9 cellular contexts compared by ENCODE assay signal in genomic region chr14:94748667-94749347, GRCh38. TPM values are rescaled to one million over a fixed set of nuclear protein-coding genes. Genes with fewer than 3 reads are reported as not detected.
DNase-seq lines count a peak whose midpoint lies in the region; FAIRE-seq and TF ChIP-seq lines count a peak whose summit lies in the region.
"Had no signal": no experiment of that assay in that cellular context is flagged by ENCODE, and none has a peak within 500 bp of the region (broad histone marks: within the 10 kb centered on the region; RNA-seq: fewer than 3 reads in every experiment).

No MANE protein-coding gene starts in this region.

- CTCF ChIA-PET in BJ (lab: Yijun Ruan, JAX), result interaction anchor here (0.6 kb wide), 1 partner anchor 1011 kb away, joined by 3 read pairs; no protein-coding TSS in a partner anchor

- H3K36me3 ChIP-seq in BJ (ENCODE audit: control insufficient read depth, insufficient read depth, low read length), result no peaks in the 10 kb centered on the region
- no peaks in the 10 kb centered on the region for H3K36me3 ChIP-seq in testis (ENCODE audit: low read depth, missing control alignments)

- H3K9me3 ChIP-seq in testis, result no peaks in the 10 kb centered on the region

- intact Hi-C loops in testis (cut with DNase I; ENCODE audit: low total_unique reads), result no loop called here
- intact Hi-C loops in lower leg skin (cut with DNase I; ENCODE audit: low total_unique reads), result no loop called here

- TF ChIP-seq POLR2A in testis (IDR thresholded peaks at IDR 0.05), result no peak
- no peak for TF ChIP-seq POLR2A in lower leg skin (IDR thresholded peaks at IDR 0.05)

- POLR2A ChIA-PET in BJ (lab: Charles Lee), result no interaction called here

- peak; percentile 76 for FAIRE-seq in GM18507 (lab: Jason Lieb, UNC)

- DNase-seq in BJ (ENCODE audit: low read depth), result no peak
- no peak for DNase-seq in GM18507 (ENCODE audit: extremely low spot score, insufficient read length, low read depth)
- peak; percentile 4 for DNase-seq in NCI-H774 (lab: John Stamatoyannopoulos, UW)
- DNase-seq in germinal center (ENCODE audit: low spot score), result peak; percentile 30
- DNase-seq in testis, result peak; percentile 71
- no peak for DNase-seq in hepatic stellate cell (ENCODE audit: low spot score)
- DNase-seq in stimulated activated CD4-positive, alpha-beta T cell treated with anti-CD3 and anti-CD28 coated beads, Interleukin-4, amount 100 ng/mL, for 4 hours, result no peak
- no peak for DNase-seq in lower leg skin (ENCODE audit: low spot score in 2 of 2)

- H3K4me1 ChIP-seq in testis, result no peaks in the 10 kb centered on the region

- H3K4me3 ChIP-seq in BJ (ENCODE audit: low read depth, low read length) (no peak overlapping the region), testis (no peak overlapping the region), lower leg skin (ENCODE audit: low read depth, poor library complexity, severe bottlenecking) (no peak overlapping the region)

- H3K27me3 ChIP-seq in BJ (ENCODE audit: control insufficient read depth, insufficient read depth, low read length) (no peaks in the 10 kb centered on the region), testis (no peaks in the 10 kb centered on the region)

- WGBS in testis, 2 donors, result 41 to 42% methylated on average over 11 of the region's 11 CpGs
- WGBS in lower leg skin, 2 donors, result 39% methylated on average over 11 of the region's 11 CpGs

- H3K27ac ChIP-seq in testis, result no peak overlapping the region

- TF ChIP-seq CTCF in BJ (IDR thresholded peaks at IDR 0.05; ENCODE audit: insufficient read depth, low read depth, low read length) (0 out of 2 replicates have a peak, but pooled peaks have one; percentile 25), testis (IDR thresholded peaks at IDR 0.05) (peak in 2 of 3 experiments; percentile 22 to 48), lower leg skin (IDR thresholded peaks at IDR 0.05) (no peak)

RNA-seq across cellular contexts. Expression of gene GSC, which starts 21.1 kb away (rescaled TPM):
- polyA plus RNA-seq in BJ (2011; rRNA removed), result not detected in 2 replicates
- polyA minus RNA-seq in BJ (2011; rRNA and poly(A)+ RNA removed), result not detected in 2 replicates
- 1 to 10 TPM; 2.0 TPM for total RNA-seq in testis
- polyA plus RNA-seq in testis (ENCODE audit: insufficient read depth, low read depth, low replicate concordance), result 0.51 TPM
- 1 to 10 TPM in 1 of 4 donors, under 1 TPM in 1, not detected in 2; 0.52 to 1.1 TPM for total RNA-seq in lower leg skin
- polyA plus RNA-seq: IgD-negative memory B cell had no signal

Comparison
In these comparisons a context has a peak if more than half of its experiments do, and no peak if none do; other contexts are left out.
1. DNase-seq: peak in NCI-H774 (single experiment), germinal center (single experiment) and testis (single experiment); none in BJ (single experiment), GM18507 (single experiment), hepatic stellate cell (single experiment), stimulated activated CD4-positive, alpha-beta T cell treated with anti-CD3 and anti-CD28 coated beads, Interleukin-4, amount 100 ng/mL, for 4 hours (0 of 2) and lower leg skin (0 of 2).
2. CTCF ChIP-seq: peak in BJ (single experiment) and testis (2 of 3); none in lower leg skin (0 of 3).